Comparison of ENCODE assay signal across 10 cellular contexts in genomic region chr5:58294598-58295298, GRCh38.
DNase-seq lines count a peak whose midpoint lies in the region; ATAC-seq, FAIRE-seq and TF ChIP-seq lines count a peak whose summit lies in the region.
"Had no signal": no experiment of that assay in that cellular context is flagged by ENCODE, and none has a peak within 500 bp of the region (broad histone marks: within the 10 kb centered on the region; RNA-seq: fewer than 3 reads in every experiment).

No MANE protein-coding gene starts in this region.

- intact Hi-C loops in head of caudate nucleus (cut with DNase I) = no loop called here
- intact Hi-C loops in pancreas (cut with DNase I) = no loop called here

- no peak for TF ChIP-seq CTCF in AG10803 (conservative IDR thresholded peaks at IDR 0.05; ENCODE audit: low read length)
- TF ChIP-seq CTCF in pancreas (IDR thresholded peaks at IDR 0.05) = no peak

- no peaks in the 10 kb centered on the region for H3K36me3 ChIP-seq in pancreas

- WGBS in pancreas, 2 donors = 37 to 42% methylated on average over 1 of the region's 1 CpG

- no peaks in the 10 kb centered on the region for H3K9me3 ChIP-seq in pancreas
- H3K9me3 ChIP-seq: body of pancreas had no signal

- peak; percentile 72 for ATAC-seq in GM19438 (IDR thresholded peaks at IDR 0.05; ENCODE audit: low read depth, unreplicated experiment)
- peak; percentile 62 for ATAC-seq in HG03575 (IDR thresholded peaks at IDR 0.05; ENCODE audit: extremely low read depth, insufficient number of reproducible peaks, low FRiP score, unreplicated experiment)
- ATAC-seq in pancreas = no peak
- ATAC-seq in GM19035 (IDR thresholded peaks at IDR 0.05; ENCODE audit: unreplicated experiment) = no peak
- ATAC-seq: body of pancreas had no signal

- no peaks in the 10 kb centered on the region for H3K27me3 ChIP-seq in pancreas
- H3K27me3 ChIP-seq: body of pancreas had no signal

- FAIRE-seq in pancreas (lab: Jason Lieb, UNC) = no peak

- H3K27ac ChIP-seq in pancreas = no peak overlapping the region
- H3K27ac ChIP-seq: body of pancreas had no signal

- H3K4me1 ChIP-seq in pancreas = no peaks in the 10 kb centered on the region
- H3K4me1 ChIP-seq: body of pancreas had no signal

- peak; percentile 41 for DNase-seq in AG10803 (ENCODE audit: low read depth)
- DNase-seq in fibroblast of peridontal ligament (ENCODE audit: extremely low read depth) = peak; percentile 26
- DNase-seq in head of caudate nucleus = no peak
- no peak for DNase-seq in pancreas
- DNase-seq in NCI-H2171 (lab: John Stamatoyannopoulos, UW) = no peak
- DNase-seq: body of pancreas, DND-41 had no signal

- no peak overlapping the region for H3K4me3 ChIP-seq in AG10803 (ENCODE audit: low read length)
- no peak overlapping the region for H3K4me3 ChIP-seq in pancreas
- H3K4me3 ChIP-seq: body of pancreas had no signal

Comparison
In these comparisons a context has a peak if more than half of its experiments do, and no peak if none do; other contexts are left out.
1. DNase-seq: peak in AG10803 (single experiment) and fibroblast of peridontal ligament (single experiment); none in head of caudate nucleus (0 of 42), pancreas (0 of 6) and NCI-H2171 (single experiment).
2. ATAC-seq: peak in GM19438 (single experiment) and HG03575 (single experiment); none in pancreas (0 of 4) and GM19035 (single experiment).